1 cellular context compared by ENCODE assay signal in genomic region chr3:49165771-49166751, GRCh38.
TF ChIP-seq lines count a peak whose summit lies in the region.

Gene CCDC71 (minus strand): TSS chr3:49166331. CDS start chr3:49164208, 2,123 bp downstream.

TF ChIP-seq in HEK293, 187 proteins besides CTCF, POLR2A, EP300 and RAD21 (continued from another document):
- TF ChIP-seq ZNF660 (tag by site-specific recombination; IDR thresholded peaks at IDR 0.05) (peak; percentile 22; the same call in 1 of the 2 replicates), ZNF626 (tag by site-specific recombination; IDR thresholded peaks at IDR 0.05) (no peak), ZNF174 (tag by site-specific recombination; IDR thresholded peaks at IDR 0.05) (no peak), HOXC10 (CRISPR knock-in tag; IDR thresholded peaks at IDR 0.05) (no peak), ZNF335 (tag by site-specific recombination; conservative IDR thresholded peaks at IDR 0.05) (peak; percentile 78), SP3 (tag by site-specific recombination; IDR thresholded peaks at IDR 0.05) (peak; percentile 76), ZNF843 (tag by site-specific recombination; IDR thresholded peaks at IDR 0.05) (no peak), ZBTB7A (tag by site-specific recombination; IDR thresholded peaks at IDR 0.05; ENCODE audit: low read depth) (peak; percentile 61; the same call in 1 of the 2 replicates), ZNF223 (tag by site-specific recombination; IDR thresholded peaks at IDR 0.05) (no peak), KLF9 (tag by site-specific recombination; IDR thresholded peaks at IDR 0.05; ENCODE audit: low read depth) (0 out of 2 replicates have a peak, but pooled peaks have one; percentile 33), ZNF280C (tag by site-specific recombination; IDR thresholded peaks at IDR 0.05) (no peak), ZNF518A (tag by site-specific recombination; conservative IDR thresholded peaks at IDR 0.05; ENCODE audit: low read depth) (peak; percentile 100), YY1 (tag by site-specific recombination; IDR thresholded peaks at IDR 0.05) (peak; percentile 71), ZNF416 (tag by site-specific recombination; IDR thresholded peaks at IDR 0.05) (peak; percentile 34; the same call in 1 of the 2 replicates), ZNF768 (tag by site-specific recombination; IDR thresholded peaks at IDR 0.05) (no peak), ZNF324 (tag by site-specific recombination; IDR thresholded peaks at IDR 0.05) (peak; percentile 79; the same call in 1 of the 2 replicates), SP2 (tag by site-specific recombination; IDR thresholded peaks at IDR 0.05) (peak; percentile 84), PATZ1 (tag by site-specific recombination; IDR thresholded peaks at IDR 0.05) (peak; percentile 56), ZBTB10 (tag by site-specific recombination; IDR thresholded peaks at IDR 0.05) (peak; percentile 88), KLF7 (tag by site-specific recombination; IDR thresholded peaks at IDR 0.05; ENCODE audit: borderline replicate concordance) (no peak), YY2 (tag by site-specific recombination; IDR thresholded peaks at IDR 0.05) (0 out of 2 replicates have a peak, but pooled peaks have one; percentile 54), ZBTB26 (tag by site-specific recombination; optimal IDR thresholded peaks at IDR 0.05) (peak; percentile 53)
